Comparison of ENCODE assay signal across 8 cellular contexts in the genomic region with DNA sequence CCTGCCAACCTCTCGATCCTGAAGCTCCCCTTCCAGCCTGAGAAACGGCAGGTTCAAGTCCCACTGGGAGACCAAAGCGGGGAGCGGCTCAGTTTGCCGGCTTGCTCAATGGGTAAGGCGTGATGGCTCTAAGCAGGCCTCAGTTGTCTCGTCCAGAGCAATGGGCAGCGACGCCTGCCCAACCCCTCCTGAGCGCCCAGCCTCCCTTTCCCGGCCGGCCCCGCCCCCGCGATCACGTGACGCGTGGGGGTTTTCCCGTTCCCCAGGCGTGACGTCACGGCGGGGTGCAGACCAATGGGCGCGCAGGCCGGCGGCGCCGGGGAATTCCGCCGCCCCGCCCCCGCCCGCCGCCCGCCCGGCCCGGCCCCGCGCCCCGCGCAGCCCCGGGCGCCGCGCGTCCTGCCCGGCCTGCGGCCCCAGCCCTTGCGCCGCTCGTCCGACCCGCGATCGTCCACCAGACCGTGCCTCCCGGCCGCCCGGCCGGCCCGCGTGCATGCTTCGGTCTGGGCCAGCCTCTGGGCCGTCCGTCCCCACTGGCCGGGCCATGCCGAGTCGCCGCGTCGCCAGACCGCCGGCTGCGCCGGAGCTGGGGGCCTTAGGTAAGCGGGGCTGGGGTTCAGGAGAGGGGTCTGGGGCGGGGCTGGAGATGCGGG. TPM values are rescaled to one million over a fixed set of nuclear protein-coding genes. Genes with fewer than 3 reads are reported as not detected.
DNase-seq lines count a peak whose midpoint lies in the region; ATAC-seq and TF ChIP-seq lines count a peak whose summit lies in the region.

A gene with protein sequence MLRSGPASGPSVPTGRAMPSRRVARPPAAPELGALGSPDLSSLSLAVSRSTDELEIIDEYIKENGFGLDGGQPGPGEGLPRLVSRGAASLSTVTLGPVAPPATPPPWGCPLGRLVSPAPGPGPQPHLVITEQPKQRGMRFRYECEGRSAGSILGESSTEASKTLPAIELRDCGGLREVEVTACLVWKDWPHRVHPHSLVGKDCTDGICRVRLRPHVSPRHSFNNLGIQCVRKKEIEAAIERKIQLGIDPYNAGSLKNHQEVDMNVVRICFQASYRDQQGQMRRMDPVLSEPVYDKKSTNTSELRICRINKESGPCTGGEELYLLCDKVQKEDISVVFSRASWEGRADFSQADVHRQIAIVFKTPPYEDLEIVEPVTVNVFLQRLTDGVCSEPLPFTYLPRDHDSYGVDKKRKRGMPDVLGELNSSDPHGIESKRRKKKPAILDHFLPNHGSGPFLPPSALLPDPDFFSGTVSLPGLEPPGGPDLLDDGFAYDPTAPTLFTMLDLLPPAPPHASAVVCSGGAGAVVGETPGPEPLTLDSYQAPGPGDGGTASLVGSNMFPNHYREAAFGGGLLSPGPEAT (plus strand): TSS at position 378 of the 653 bp plus-strand sequence. CDS start 116 bp downstream, at position 494.

- CTCF ChIA-PET in activated CD4-positive, alpha-beta T cell treated with anti-CD3 and anti-CD28 coated beads for 36 hours (lab: Charles Lee): interaction anchor here (0.6 to 2.3 kb wide), 8 partner anchors 11 to 561 kb away, joined by 3 to 7 read pairs (median 3); a partner anchor contains a TSS

- H3K27ac Mint-ChIP-seq in activated CD4-positive, alpha-beta T cell treated with anti-CD3 and anti-CD28 coated beads for 36 hours: peak within 1 kb of the TSS; percentile 97
- H3K27ac Mint-ChIP-seq in chondrocyte (ENCODE audit: unreplicated experiment): peak within 1 kb of the TSS; percentile 99

- no peaks in the 10 kb centered on the region for H3K27me3 Mint-ChIP-seq in activated CD4-positive, alpha-beta T cell treated with anti-CD3 and anti-CD28 coated beads for 36 hours
- H3K27me3 Mint-ChIP-seq in chondrocyte (ENCODE audit: low read depth): no peaks in the 10 kb centered on the region

- H3K4me1 Mint-ChIP-seq in activated CD4-positive, alpha-beta T cell treated with anti-CD3 and anti-CD28 coated beads for 36 hours: peaks cover 16% of the 10 kb centered on the region
- peaks cover 8% of the 10 kb centered on the region for H3K4me1 Mint-ChIP-seq in chondrocyte (ENCODE audit: low read depth)

- DNase-seq in AG08395 (ENCODE audit: low spot score) (peak; percentile 99), NCI-H226 (peak; percentile 80), chondrocyte (ENCODE audit: low spot score) (no peak), kidney tubule cell (ENCODE audit: low spot score) (peak; percentile 93)
- peak; percentile 97 for DNase-seq in activated CD4-positive, alpha-beta T cell treated with anti-CD3 and anti-CD28 coated beads for 36 hours
- DNase-seq in stimulated activated CD4-positive, alpha-beta T cell treated with anti-CD3 and anti-CD28 coated beads, Interleukin-15, amount 100 ng/mL, for 48 hours (ENCODE audit: low read depth in 2 of 2): peak; percentile 91 to 96

- peak within 1 kb of the TSS; percentile 94 for H3K4me3 Mint-ChIP-seq in activated CD4-positive, alpha-beta T cell treated with anti-CD3 and anti-CD28 coated beads for 36 hours
- H3K4me3 Mint-ChIP-seq in chondrocyte (ENCODE audit: unreplicated experiment): peak within 1 kb of the TSS; percentile 95

- peaks cover 16% of the 10 kb centered on the region for H3K36me3 Mint-ChIP-seq in activated CD4-positive, alpha-beta T cell treated with anti-CD3 and anti-CD28 coated beads for 36 hours (ENCODE audit: low read depth)
- H3K36me3 Mint-ChIP-seq in chondrocyte (ENCODE audit: low read depth): no peaks in the 10 kb centered on the region

- no peaks in the 10 kb centered on the region for H3K9me3 Mint-ChIP-seq in activated CD4-positive, alpha-beta T cell treated with anti-CD3 and anti-CD28 coated beads for 36 hours (ENCODE audit: low read depth)
- H3K9me3 Mint-ChIP-seq in chondrocyte (ENCODE audit: low read depth): no peaks in the 10 kb centered on the region

- TF ChIP-seq CTCF in chondrocyte (IDR thresholded peaks at IDR 0.05): no peak

- ATAC-seq in GM18909 (IDR thresholded peaks at IDR 0.05; ENCODE audit: poor library complexity, unreplicated experiment) (peak; percentile 55), HG03159 (IDR thresholded peaks at IDR 0.05; ENCODE audit: unreplicated experiment) (peak; percentile 48)
- peak; percentile 53 for ATAC-seq in activated CD4-positive, alpha-beta T cell treated with anti-CD3 and anti-CD28 coated beads for 36 hours

- POLR2A ChIA-PET in activated CD4-positive, alpha-beta T cell treated with anti-CD3 and anti-CD28 coated beads for 36 hours (lab: Charles Lee): interaction anchor here (0.6 to 1.4 kb wide), 4 partner anchors 9 to 177 kb away, joined by 3 to 8 read pairs (median 6); a partner anchor contains a TSS

- intact Hi-C loops in activated CD4-positive, alpha-beta T cell treated with anti-CD3 and anti-CD28 coated beads for 36 hours (cut with DNase I, micrococcal nuclease): loop anchor here (1.0 to 5.0 kb wide), 15 partner anchors 38 to 506 kb away; a partner anchor contains a TSS

RNA-seq across cellular contexts. Expression of the gene that starts here (rescaled TPM):
- total RNA-seq in activated CD4-positive, alpha-beta T cell treated with anti-CD3 and anti-CD28 coated beads for 36 hours: 10 to 100 TPM; 43.8 to 51.2 TPM
- 7.4 to 11.0 TPM (median 9.8 TPM) in 3 replicates for total RNA-seq in chondrocyte
